15 cellular contexts compared by ENCODE assay signal in the genomic region with DNA sequence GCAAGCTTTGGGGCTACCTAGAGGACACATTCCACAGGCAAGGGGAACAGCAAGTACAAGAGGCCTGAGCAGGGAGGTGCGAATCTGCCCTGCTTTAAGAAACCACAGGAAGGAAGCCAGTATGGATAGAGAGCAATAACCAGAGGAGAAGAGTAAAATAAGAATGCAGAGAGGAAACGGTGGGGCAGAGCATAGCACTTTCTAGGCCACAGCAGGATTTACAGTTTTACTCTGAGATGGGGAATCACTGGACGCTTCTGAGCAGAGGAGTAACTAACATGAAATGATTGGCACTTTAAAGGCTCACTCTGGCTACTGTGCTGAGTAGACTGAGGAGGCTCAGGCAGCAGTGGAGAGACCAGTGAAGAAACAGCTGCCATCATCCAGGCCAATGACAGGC. TPM values are rescaled to one million over a fixed set of nuclear protein-coding genes. Genes with fewer than 3 reads are reported as not detected.
DNase-seq lines count a peak whose midpoint lies in the region; ATAC-seq, FAIRE-seq and TF ChIP-seq lines count a peak whose summit lies in the region.
"Had no signal": no experiment of that assay in that cellular context is flagged by ENCODE, and none has a peak within 500 bp of the region (broad histone marks: within the 10 kb centered on the region; RNA-seq: fewer than 3 reads in every experiment).

No MANE protein-coding gene starts in this region.

- no peak overlapping the region for H3K4me3 Mint-ChIP-seq in activated T-cell treated with anti-CD3 and anti-CD28 coated beads, Interleukin-2, amount 50 U/mL, for 72 hours
- H3K4me3 Mint-ChIP-seq in central memory CD8-positive, alpha-beta T cell = no peak overlapping the region
- no peak overlapping the region for H3K4me3 Mint-ChIP-seq in stimulated activated effector memory CD8-positive, alpha-beta T cell treated with anti-CD3 and anti-CD28 coated beads, Interleukin-12 subunit alpha, Interleukin-12 subunit beta, amount 100 ng/mL, for 72 hours

- no peak for FAIRE-seq in small intestine (lab: Jason Lieb, UNC)

- H3K4me1 Mint-ChIP-seq in activated T-cell treated with anti-CD3 and anti-CD28 coated beads, Interleukin-2, amount 50 U/mL, for 72 hours (ENCODE audit: low read depth) = no peaks in the 10 kb centered on the region
- peaks cover 22% of the 10 kb centered on the region for H3K4me1 Mint-ChIP-seq in central memory CD8-positive, alpha-beta T cell
- H3K4me1 Mint-ChIP-seq in stimulated activated effector memory CD8-positive, alpha-beta T cell treated with anti-CD3 and anti-CD28 coated beads, Interleukin-12 subunit alpha, Interleukin-12 subunit beta, amount 100 ng/mL, for 72 hours = peaks cover 21% of the 10 kb centered on the region

- H3K4me1 ChIP-seq in Peyer's patch (peaks cover 0 to 53% (median 1%) of the 10 kb centered on the region in 4 donors), small intestine (ENCODE audit: control insufficient read depth in 2 of 2, insufficient read depth in 1 of 2, low read depth in 1 of 2, low read length in 1 of 2) (peaks cover 16 to 21% of the 10 kb centered on the region in 2 donors)

- no peaks in the 10 kb centered on the region for H3K27me3 Mint-ChIP-seq in activated T-cell treated with anti-CD3 and anti-CD28 coated beads, Interleukin-2, amount 50 U/mL, for 72 hours (ENCODE audit: low read depth)
- H3K27me3 Mint-ChIP-seq in central memory CD8-positive, alpha-beta T cell = no peaks in the 10 kb centered on the region

- no peak for DNase-seq in activated T-cell treated with anti-CD3 and anti-CD28 coated beads, Interleukin-2, amount 50 U/mL, for 72 hours
- DNase-seq in activated T-cell treated with anti-CD3 and anti-CD28 coated beads, Interleukin-2, amount 50 U/mL, for 48 hours = no peak
- peak; percentile 84 for DNase-seq in NB4 (ENCODE audit: low read depth)
- DNase-seq in central memory CD8-positive, alpha-beta T cell (ENCODE audit: low spot score in 2 of 2) = no peak
- no peak for DNase-seq in stimulated activated effector memory CD8-positive, alpha-beta T cell treated with anti-CD3 and anti-CD28 coated beads, Interleukin-12 subunit alpha, Interleukin-12 subunit beta, amount 100 ng/mL, for 72 hours (ENCODE audit: low spot score in 2 of 2)
- no peak for DNase-seq in Peyer's patch
- DNase-seq in hypothalamus (lab: John Stamatoyannopoulos, UW) = no peak
- no peak for DNase-seq in small intestine
- DNase-seq: ACHN; activated CD4-positive, CD25-positive, alpha-beta regulatory T cell treated with anti-CD3 and anti-CD28 coated beads, Interleukin-2, amount 50 U/mL, for 72 hours; DMS79; NCI-H1048; NCI-H524 treated with DMSO at 0.1 percent for 48 hours; SHP77 had no signal

- peak; percentile 65 to 82 for ATAC-seq in activated T-cell treated with anti-CD3 and anti-CD28 coated beads, Interleukin-2, amount 50 U/mL, for 72 hours (replicated peaks in 1 of 2)
- ATAC-seq in central memory CD8-positive, alpha-beta T cell (replicated peaks; ENCODE audit: extremely low read depth, poor library complexity, severe bottlenecking) = peak; percentile 53
- peak; percentile 82 for ATAC-seq in stimulated activated effector memory CD8-positive, alpha-beta T cell treated with anti-CD3 and anti-CD28 coated beads, Interleukin-12 subunit alpha, Interleukin-12 subunit beta, amount 100 ng/mL, for 72 hours

- no peaks in the 10 kb centered on the region for H3K27me3 ChIP-seq in Peyer's patch
- H3K27me3 ChIP-seq in small intestine (ENCODE audit: control insufficient read depth in 2 of 2, insufficient read depth in 2 of 2, low read length in 2 of 2) = no peaks in the 10 kb centered on the region
- H3K27me3 ChIP-seq: tibial nerve had no signal

- 54 to 74% (median 68%) methylated on average over 3 of the region's 3 CpGs for WGBS in small intestine, 3 donors

- TF ChIP-seq POLR2A in NB4 (IDR thresholded peaks at IDR 0.05; ENCODE audit: extremely low read depth, insufficient read length) = no peak
- TF ChIP-seq POLR2A in Peyer's patch (IDR thresholded peaks at IDR 0.05) = no peak

- H3K9me3 Mint-ChIP-seq in activated T-cell treated with anti-CD3 and anti-CD28 coated beads, Interleukin-2, amount 50 U/mL, for 72 hours = peaks cover 0 to 4% of the 10 kb centered on the region in 2 donors
- H3K9me3 Mint-ChIP-seq in central memory CD8-positive, alpha-beta T cell = no peaks in the 10 kb centered on the region
- H3K9me3 Mint-ChIP-seq in stimulated activated effector memory CD8-positive, alpha-beta T cell treated with anti-CD3 and anti-CD28 coated beads, Interleukin-12 subunit alpha, Interleukin-12 subunit beta, amount 100 ng/mL, for 72 hours = no peaks in the 10 kb centered on the region

- H3K9me3 ChIP-seq in Peyer's patch (no peaks in the 10 kb centered on the region), small intestine (ENCODE audit: control insufficient read depth, low read depth) (no peaks in the 10 kb centered on the region)
- H3K9me3 ChIP-seq: tibial nerve had no signal

- peaks cover 0 to 12% of the 10 kb centered on the region in 2 donors for H3K36me3 Mint-ChIP-seq in activated T-cell treated with anti-CD3 and anti-CD28 coated beads, Interleukin-2, amount 50 U/mL, for 72 hours (ENCODE audit: insufficient read depth in 2 of 2)
- peaks cover 6% of the 10 kb centered on the region for H3K36me3 Mint-ChIP-seq in central memory CD8-positive, alpha-beta T cell (ENCODE audit: insufficient read depth)
- H3K36me3 Mint-ChIP-seq in stimulated activated effector memory CD8-positive, alpha-beta T cell treated with anti-CD3 and anti-CD28 coated beads, Interleukin-12 subunit alpha, Interleukin-12 subunit beta, amount 100 ng/mL, for 72 hours = peaks cover 7% of the 10 kb centered on the region

- no peaks in the 10 kb centered on the region for H3K36me3 ChIP-seq in Peyer's patch
- no peaks in the 10 kb centered on the region for H3K36me3 ChIP-seq in small intestine (ENCODE audit: control insufficient read depth in 2 of 2, insufficient read depth in 2 of 2, low read length in 2 of 2)

- H3K4me3 ChIP-seq in NB4 (ENCODE audit: low read depth, low read length) = no peak overlapping the region
- no peak overlapping the region for H3K4me3 ChIP-seq in Peyer's patch
- H3K4me3 ChIP-seq in small intestine (ENCODE audit: low read depth in 1 of 2, low read length in 2 of 2) = no peak overlapping the region
- H3K4me3 ChIP-seq: tibial nerve had no signal

- H3K27ac Mint-ChIP-seq in activated T-cell treated with anti-CD3 and anti-CD28 coated beads, Interleukin-2, amount 50 U/mL, for 72 hours = no peak overlapping the region
- H3K27ac Mint-ChIP-seq in central memory CD8-positive, alpha-beta T cell (ENCODE audit: low read depth) = no peak overlapping the region
- H3K27ac Mint-ChIP-seq in stimulated activated effector memory CD8-positive, alpha-beta T cell treated with anti-CD3 and anti-CD28 coated beads, Interleukin-12 subunit alpha, Interleukin-12 subunit beta, amount 100 ng/mL, for 72 hours = no peak overlapping the region

- TF ChIP-seq CTCF in NB4 (IDR thresholded peaks at IDR 0.05; ENCODE audit: low read depth, low read length) (no peak), Peyer's patch (IDR thresholded peaks at IDR 0.05) (no peak)

- H3K27ac ChIP-seq in Peyer's patch = no peak overlapping the region
- no peak overlapping the region for H3K27ac ChIP-seq in small intestine (ENCODE audit: low read depth in 1 of 2, low read length in 1 of 2)

RNA-seq across cellular contexts. Expression of gene AAK1, which starts 23.8 kb away (rescaled TPM):
- total RNA-seq in activated T-cell treated with anti-CD3 and anti-CD28 coated beads, Interleukin-2, amount 50 U/mL, for 72 hours = 100 to 1,000 TPM; 134 to 137 TPM
- total RNA-seq in Peyer's patch = 10 to 100 TPM; 44.3 to 85.0 (median 60.3) TPM
- polyA plus RNA-seq in small intestine = 10 to 100 TPM in 2 of 3 donors, 1 to 10 TPM in 1; 8.7 to 36.5 (median 19.9) TPM
